8 cellular contexts compared by ENCODE assay signal in the genomic region with DNA sequence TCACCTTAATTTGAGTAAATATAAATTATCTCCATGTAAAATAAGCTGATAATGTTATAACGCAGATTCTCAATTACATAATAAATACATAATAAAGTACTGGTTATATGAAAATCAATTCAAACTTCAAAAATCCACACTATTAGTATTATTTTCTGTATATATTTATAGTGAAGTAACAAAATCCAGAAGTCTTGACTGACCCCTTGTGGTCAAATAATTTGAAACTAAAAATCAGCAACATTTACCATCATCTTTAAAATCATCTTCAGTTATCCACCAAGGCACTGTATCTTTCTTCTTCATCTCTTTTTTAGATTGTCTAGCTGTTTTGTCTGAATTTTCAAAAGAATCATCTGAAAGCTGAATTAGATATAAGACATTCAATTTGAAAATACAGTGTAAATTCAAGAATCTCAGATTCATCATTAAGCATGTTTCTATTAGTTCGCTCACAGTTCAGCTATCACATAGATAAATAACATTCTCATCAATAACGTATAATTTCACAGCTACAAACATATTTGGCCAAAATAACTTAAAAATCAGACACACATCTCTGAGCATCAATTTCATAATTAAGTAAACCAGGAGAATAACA. TPM values are rescaled to one million over a fixed set of nuclear protein-coding genes. Genes with fewer than 3 reads are reported as not detected.
A peak's percentile ranks its signal among the peaks of the same experiment; 100 is the strongest.
DNase-seq lines count a peak whose midpoint lies in the region; ATAC-seq and TF ChIP-seq lines count a peak whose summit lies in the region.

No MANE protein-coding gene starts in this region.

- H4K8ac ChIP-seq in neuronal stem cell (ENCODE audit: low read depth, low read length), result no peak overlapping the region

- H3K9ac ChIP-seq in neuronal stem cell (ENCODE audit: low read depth, low read length, poor library complexity), result no peak overlapping the region

- no peak overlapping the region for H3K27ac ChIP-seq in spleen
- H3K27ac ChIP-seq in neuronal stem cell (replicated peaks; ENCODE audit: low read length), result no peak overlapping the region

- H3K9me3 ChIP-seq in spleen (no peaks in the 10 kb centered on the region), neuronal stem cell (replicated peaks in 1 of 2; ENCODE audit: control insufficient read depth in 2 of 2, insufficient read depth in 1 of 2, low read depth in 1 of 2, low read length in 2 of 2) (peaks cover 0 to 2% of the 10 kb centered on the region in 2 donors)

- no peak overlapping the region for H3K18ac ChIP-seq in neuronal stem cell (ENCODE audit: low read length)

- TF ChIP-seq CTCF in spleen (IDR thresholded peaks at IDR 0.05 in 8 of 11, conservative IDR thresholded peaks at IDR 0.05 in 3 of 11), result peak in 8 of 11 experiments; percentile 22 to 55 (median 36)

- H3K23ac ChIP-seq in neuronal stem cell (ENCODE audit: low read depth, low read length, poor library complexity), result no peak overlapping the region

- no peak overlapping the region for H2BK15ac ChIP-seq in neuronal stem cell (ENCODE audit: low read length)

- no peak overlapping the region for H2AFZ ChIP-seq in neuronal stem cell (ENCODE audit: low read length)

- no peak overlapping the region for H2BK120ac ChIP-seq in neuronal stem cell (ENCODE audit: low read depth, low read length)

- WGBS in spleen, 5 donors, result 79 to 93% (median 82%) methylated on average over 3 of the region's 3 CpGs
- WGBS in neuronal stem cell (ENCODE audit: extremely low coverage in 2 of 2, insufficient read length in 2 of 2, insufficient replicate concordance in 1 of 2), 2 donors, result 100% methylated on average over 1 of the region's 3 CpGs; no CpG with 5 or more reads in 1 of the 2 donors

- H2BK12ac ChIP-seq in neuronal stem cell (ENCODE audit: low read length), result no peak overlapping the region

- TF ChIP-seq POLR2A in erythroblast (IDR thresholded peaks at IDR 0.05; ENCODE audit: low read length) (no peak), spleen (IDR thresholded peaks at IDR 0.05) (no peak)

- H3K27me3 ChIP-seq in spleen (replicated peaks in 1 of 7), result no peaks in the 10 kb centered on the region
- H3K27me3 ChIP-seq in neuronal stem cell (ENCODE audit: control insufficient read depth in 3 of 3, insufficient read depth in 3 of 3, low read depth in 1 of 3, low read length in 3 of 3), result no peaks in the 10 kb centered on the region

- H2BK5ac ChIP-seq in neuronal stem cell (ENCODE audit: low read length), result no peak overlapping the region

- H3K4ac ChIP-seq in neuronal stem cell (ENCODE audit: low read length), result no peak overlapping the region

- H3K4me3 ChIP-seq in spleen (no peak overlapping the region), neuronal stem cell (ENCODE audit: low read length in 2 of 2) (no peak overlapping the region)

- H3K4me2 ChIP-seq in neuronal stem cell (ENCODE audit: insufficient read depth, low read length, poor library complexity, severe bottlenecking), result no peak overlapping the region

- no peaks in the 10 kb centered on the region for H3K79me1 ChIP-seq in neuronal stem cell (ENCODE audit: low read depth, low read length)

- no peak overlapping the region for H2AK5ac ChIP-seq in neuronal stem cell (ENCODE audit: low read depth, low read length)

- H3K4me1 ChIP-seq in spleen (peaks cover 0 to 13% (median under 1%) of the 10 kb centered on the region in 6 donors), neuronal stem cell (ENCODE audit: control insufficient read depth in 2 of 2, insufficient read depth in 1 of 2, low read depth in 1 of 2, low read length in 2 of 2) (no peaks in the 10 kb centered on the region)

- H3K36me3 ChIP-seq in spleen (peaks cover 0 to 26% (median 5%) of the 10 kb centered on the region in 6 donors), neuronal stem cell (replicated peaks in 1 of 2; ENCODE audit: control insufficient read depth in 2 of 2, insufficient read depth in 2 of 2, low read length in 2 of 2) (peaks cover 2 to 66% of the 10 kb centered on the region in 2 donors)

- intact Hi-C loops in spleen (cut with DNase I; ENCODE audit: low total_unique reads), result loop anchor here (10.0 kb wide), 1 partner anchor 336 kb away; no protein-coding TSS in a partner anchor

- DNase-seq in NCI-H526 (lab: John Stamatoyannopoulos, UW) (peak; percentile 10 to 31), NCI-H526 treated with DMSO at 0.1 percent for 48 hours (lab: John Stamatoyannopoulos, UW) (no peak), NCI-H69 (lab: John Stamatoyannopoulos, UW) (peak; percentile 47), erythroblast (lab: John Stamatoyannopoulos, UW) (peak; percentile 46 to 68), spleen (no peak), neuronal stem cell (ENCODE audit: low spot score) (no peak), SW480 (ENCODE audit: low spot score) (no peak)

- H3K14ac ChIP-seq in neuronal stem cell (ENCODE audit: low read length), result no peak overlapping the region

- ATAC-seq in GM18867 (IDR thresholded peaks at IDR 0.05; ENCODE audit: unreplicated experiment), result no peak

- H4K91ac ChIP-seq in neuronal stem cell (ENCODE audit: low read depth, low read length, poor library complexity), result no peak overlapping the region

RNA-seq across cellular contexts. Expression of a gene that starts 6.5 kb away (rescaled TPM):
- 10 to 100 TPM in 5 of 7 donors, 1 to 10 TPM in 2; 6.5 to 22.8 (median 13.2) TPM for total RNA-seq in spleen
- polyA plus RNA-seq in spleen, result 1 to 10 TPM; 5.1 to 7.3 (median 5.8) TPM
- 7.9 TPM for polyA plus RNA-seq in neuronal stem cell (2013, experiment 1 of 2)
- 7.9 TPM for polyA plus RNA-seq in neuronal stem cell (2013, experiment 2 of 2)

Comparison
In these comparisons a context has a peak if more than half of its experiments do, and no peak if none do; other contexts are left out.
1. DNase-seq: peak in NCI-H526 (2 of 2), NCI-H69 (single experiment) and erythroblast (2 of 2); none in NCI-H526 treated with DMSO at 0.1 percent for 48 hours (single experiment), spleen (single experiment), neuronal stem cell (single experiment) and SW480 (single experiment).